ENCODE assay signal across 1 cellular context in the genomic region with DNA sequence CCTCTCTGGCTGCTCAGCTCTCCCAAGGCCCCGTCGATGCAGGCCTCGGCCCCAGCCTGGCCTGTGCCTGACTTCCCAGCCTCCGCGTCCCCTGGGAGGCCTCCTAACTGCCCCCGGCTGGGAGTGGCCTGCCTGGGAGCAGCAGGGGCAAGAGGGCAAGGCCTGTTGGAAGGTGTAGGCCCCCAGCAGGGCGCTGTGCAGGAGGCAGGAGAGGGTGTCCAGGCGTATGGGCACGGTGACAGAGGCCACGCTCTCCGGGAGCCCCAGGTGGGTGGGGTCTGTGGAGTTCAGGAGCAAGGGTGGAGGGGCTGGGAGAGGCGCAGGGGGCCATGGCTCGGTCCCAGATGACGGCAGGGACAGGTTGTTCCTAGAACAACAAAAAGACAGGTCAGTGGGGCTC.
TF ChIP-seq lines count a peak whose summit lies in the region.

No MANE protein-coding gene starts in this region.

TF ChIP-seq in HepG2, 621 proteins besides CTCF, POLR2A, EP300 and RAD21 (continued from another document):
- TF ChIP-seq, protein P1, sequence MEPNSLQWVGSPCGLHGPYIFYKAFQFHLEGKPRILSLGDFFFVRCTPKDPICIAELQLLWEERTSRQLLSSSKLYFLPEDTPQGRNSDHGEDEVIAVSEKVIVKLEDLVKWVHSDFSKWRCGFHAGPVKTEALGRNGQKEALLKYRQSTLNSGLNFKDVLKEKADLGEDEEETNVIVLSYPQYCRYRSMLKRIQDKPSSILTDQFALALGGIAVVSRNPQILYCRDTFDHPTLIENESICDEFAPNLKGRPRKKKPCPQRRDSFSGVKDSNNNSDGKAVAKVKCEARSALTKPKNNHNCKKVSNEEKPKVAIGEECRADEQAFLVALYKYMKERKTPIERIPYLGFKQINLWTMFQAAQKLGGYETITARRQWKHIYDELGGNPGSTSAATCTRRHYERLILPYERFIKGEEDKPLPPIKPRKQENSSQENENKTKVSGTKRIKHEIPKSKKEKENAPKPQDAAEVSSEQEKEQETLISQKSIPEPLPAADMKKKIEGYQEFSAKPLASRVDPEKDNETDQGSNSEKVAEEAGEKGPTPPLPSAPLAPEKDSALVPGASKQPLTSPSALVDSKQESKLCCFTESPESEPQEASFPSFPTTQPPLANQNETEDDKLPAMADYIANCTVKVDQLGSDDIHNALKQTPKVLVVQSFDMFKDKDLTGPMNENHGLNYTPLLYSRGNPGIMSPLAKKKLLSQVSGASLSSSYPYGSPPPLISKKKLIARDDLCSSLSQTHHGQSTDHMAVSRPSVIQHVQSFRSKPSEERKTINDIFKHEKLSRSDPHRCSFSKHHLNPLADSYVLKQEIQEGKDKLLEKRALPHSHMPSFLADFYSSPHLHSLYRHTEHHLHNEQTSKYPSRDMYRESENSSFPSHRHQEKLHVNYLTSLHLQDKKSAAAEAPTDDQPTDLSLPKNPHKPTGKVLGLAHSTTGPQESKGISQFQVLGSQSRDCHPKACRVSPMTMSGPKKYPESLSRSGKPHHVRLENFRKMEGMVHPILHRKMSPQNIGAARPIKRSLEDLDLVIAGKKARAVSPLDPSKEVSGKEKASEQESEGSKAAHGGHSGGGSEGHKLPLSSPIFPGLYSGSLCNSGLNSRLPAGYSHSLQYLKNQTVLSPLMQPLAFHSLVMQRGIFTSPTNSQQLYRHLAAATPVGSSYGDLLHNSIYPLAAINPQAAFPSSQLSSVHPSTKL (CRISPR knock-in tag; IDR thresholded peaks at IDR 0.05) = no peak
- no peak for TF ChIP-seq HMGA1 (CRISPR knock-in tag; conservative IDR thresholded peaks at IDR 0.05)
- TF ChIP-seq ZNF564 (CRISPR knock-in tag; IDR thresholded peaks at IDR 0.05) = peak; percentile 93
- 0 out of 2 replicates have a peak, but pooled peaks have one; percentile 41 for TF ChIP-seq ZNF274 (CRISPR knock-in tag; IDR thresholded peaks at IDR 0.05)
- 0 out of 2 replicates have a peak, but pooled peaks have one; percentile 58 for TF ChIP-seq ZNF292 (CRISPR knock-in tag; IDR thresholded peaks at IDR 0.05; ENCODE audit: borderline replicate concordance, low read depth)
- TF ChIP-seq ZNF446 (CRISPR knock-in tag; IDR thresholded peaks at IDR 0.05) = no peak
- peak; percentile 12 for TF ChIP-seq YY1 (IDR thresholded peaks at IDR 0.05; ENCODE audit: insufficient read depth, insufficient replicate concordance, low read depth, low read length)
- peak; percentile 9; the same call in 1 of the 2 replicates for TF ChIP-seq FOXA3 (CRISPR knock-in tag; IDR thresholded peaks at IDR 0.05)
- peak; percentile 55 for TF ChIP-seq HOXA3 (CRISPR knock-in tag; IDR thresholded peaks at IDR 0.05)
